In the genomic region with DNA sequence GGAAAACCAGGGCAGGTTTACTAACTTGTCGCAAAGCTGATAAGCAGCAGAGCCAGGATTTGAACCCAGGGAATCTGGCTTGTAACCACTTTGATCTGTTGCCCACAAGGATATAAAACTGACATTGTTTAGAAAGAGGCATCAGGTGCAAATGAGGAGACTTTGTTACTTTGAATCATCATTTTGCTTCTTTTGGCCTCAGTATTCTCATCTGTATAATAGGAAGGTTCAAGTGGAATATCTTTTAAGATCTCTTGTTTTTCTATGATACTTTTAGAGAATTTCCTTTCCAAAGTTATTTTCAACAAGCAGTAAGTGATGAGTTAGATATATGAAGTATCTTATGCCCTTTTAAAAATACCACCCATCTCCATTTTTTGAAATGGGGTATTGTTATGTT, we compare ENCODE assay signal across 1 cellular context.
A peak's percentile ranks its signal among the peaks of the same experiment; 100 is the strongest.
TF ChIP-seq lines count a peak whose summit lies in the region.

No MANE protein-coding gene starts in this region.

TF ChIP-seq in K562, 482 proteins besides CTCF, POLR2A, EP300 and RAD21:
- TF ChIP-seq RBM25 (IDR thresholded peaks at IDR 0.05; ENCODE audit: low read depth, low read length, severe bottlenecking) (peak; percentile 84), ADNP (tag; IDR thresholded peaks at IDR 0.05) (0 out of 2 replicates have a peak, but pooled peaks have one; percentile 29), SOX6 (IDR thresholded peaks at IDR 0.05) (no peak)
